ENCODE assay signal across 8 cellular contexts in genomic region chr17:75633484-75634375, GRCh38. TPM values are rescaled to one million over a fixed set of nuclear protein-coding genes. Genes with fewer than 3 reads are reported as not detected.
DNase-seq lines count a peak whose midpoint lies in the region; ATAC-seq and TF ChIP-seq lines count a peak whose summit lies in the region.

No MANE protein-coding gene starts in this region.

- H3K79me2 ChIP-seq in hepatocyte, result no peaks in the 10 kb centered on the region

- DNase-seq in GM04504 (ENCODE audit: low read depth) (peak; percentile 84), NCI-H1417 treated with DMSO at 0.1 percent for 48 hours (lab: John Stamatoyannopoulos, UW) (peak; percentile 33), T follicular helper cell (ENCODE audit: low read depth) (peak; percentile 34), body of pancreas (peak; percentile 95 to 97 (median 95)), hepatocyte (ENCODE audit: low spot score) (peak; percentile 95), retinal pigment epithelial cell (ENCODE audit: low read depth) (peak; percentile 62)

- H3K27ac ChIP-seq in body of pancreas, result peak overlapping the region; percentile 52 to 78 (median 72)
- peak overlapping the region; percentile 91 for H3K27ac ChIP-seq in hepatocyte

- ATAC-seq in body of pancreas, result peak; percentile 91
- ATAC-seq in GM18868 (IDR thresholded peaks at IDR 0.05; ENCODE audit: unreplicated experiment), result no peak
- no peak for ATAC-seq in GM18511 (IDR thresholded peaks at IDR 0.05; ENCODE audit: unreplicated experiment)

- TF ChIP-seq POLR2A in body of pancreas (IDR thresholded peaks at IDR 0.05), result no peak

- WGBS in body of pancreas, 2 donors, result 2 to 16% methylated on average over 13 to 28 of the region's 28 CpGs
- WGBS in hepatocyte (ENCODE audit: low lambda C conversion rate, missing lambda C conversion rate), result 21% methylated on average over 25 of the region's 28 CpGs

- TF ChIP-seq CTCF in body of pancreas (IDR thresholded peaks at IDR 0.05), result peak; percentile 35 to 82 (median 66)
- peak; percentile 71 for TF ChIP-seq CTCF in hepatocyte (IDR thresholded peaks at IDR 0.05; ENCODE audit: poor library complexity)
- TF ChIP-seq CTCF in retinal pigment epithelial cell (conservative IDR thresholded peaks at IDR 0.05; ENCODE audit: low read depth, low read length), result peak; percentile 69

- no peaks in the 10 kb centered on the region for H3K27me3 ChIP-seq in body of pancreas
- no peaks in the 10 kb centered on the region for H3K27me3 ChIP-seq in hepatocyte

- H3K4me2 ChIP-seq in hepatocyte, result peak overlapping the region; percentile 65

- no peak overlapping the region for H2AFZ ChIP-seq in hepatocyte

- H3K36me3 ChIP-seq in body of pancreas (replicated peaks in 1 of 2; ENCODE audit: insufficient read depth in 1 of 2, low read depth in 2 of 2) (no peaks in the 10 kb centered on the region), hepatocyte (replicated peaks; ENCODE audit: insufficient read depth, low read depth) (no peaks in the 10 kb centered on the region)

- peaks cover 25% of the 10 kb centered on the region for H3K4me1 ChIP-seq in body of pancreas
- peaks cover 21% of the 10 kb centered on the region for H3K4me1 ChIP-seq in hepatocyte (ENCODE audit: insufficient read depth)

- intact Hi-C loops in body of pancreas (cut with DNase I), result loop anchor here (2.0 kb wide), 1 partner anchor 115 kb away; no protein-coding TSS in a partner anchor

- no peak overlapping the region for H3K4me3 ChIP-seq in body of pancreas
- H3K4me3 ChIP-seq in hepatocyte, result no peak overlapping the region
- no peak overlapping the region for H3K4me3 ChIP-seq in retinal pigment epithelial cell (ENCODE audit: low read length)

- no peaks in the 10 kb centered on the region for H3K9me3 ChIP-seq in body of pancreas
- no peaks in the 10 kb centered on the region for H3K9me3 ChIP-seq in hepatocyte (ENCODE audit: low read depth)

- no peaks in the 10 kb centered on the region for H4K20me1 ChIP-seq in hepatocyte (ENCODE audit: insufficient read depth, poor library complexity, severe bottlenecking)

- H3K9me2 ChIP-seq in hepatocyte (replicated peaks; ENCODE audit: insufficient read depth), result no peaks in the 10 kb centered on the region

RNA-seq across cellular contexts. Expression of gene SMIM5, which starts 0.5 kb away (rescaled TPM):
- total RNA-seq in body of pancreas (1 to 10 TPM; 3.3 to 5.2 TPM), hepatocyte (4.1 and 4.5 TPM in 2 replicates)
- 6.8 and 7.7 TPM in 2 replicates for polyA plus RNA-seq in hepatocyte

RNA-seq across cellular contexts. Expression of gene RECQL5, which starts 33.2 kb away (rescaled TPM):
- total RNA-seq in body of pancreas (10 to 100 TPM in 1 of 2 donors, 1 to 10 TPM in 1; 8.6 to 38.6 TPM), hepatocyte (11.8 and 23.1 TPM in 2 replicates)
- 44.4 and 79.6 TPM in 2 replicates for polyA plus RNA-seq in hepatocyte

RNA-seq across cellular contexts. Expression of gene SAP30BP, which starts 33.4 kb away (rescaled TPM):
- 10 to 100 TPM; 47.2 to 73.8 TPM for total RNA-seq in body of pancreas
- 59.3 and 67.5 TPM in 2 replicates for total RNA-seq in hepatocyte
- 89.9 and 110 TPM in 2 replicates for polyA plus RNA-seq in hepatocyte

RNA-seq across cellular contexts. Expression of gene MYO15B, which starts 46.1 kb away (rescaled TPM):
- total RNA-seq in body of pancreas (100 to 1,000 TPM in 1 of 2 donors, 10 to 100 TPM in 1; 61.2 to 183 TPM), hepatocyte (99.8 and 153 TPM in 2 replicates)
- 124 and 132 TPM in 2 replicates for polyA plus RNA-seq in hepatocyte

Comparison
In these comparisons a context has a peak if more than half of its experiments do, and no peak if none do; other contexts are left out.
1. DNase-seq: peak in every context shown above with its lines; median percentile 95 in body of pancreas; 95 in hepatocyte; 84 in GM04504; 62 in retinal pigment epithelial cell; 34 in T follicular helper cell; 33 in NCI-H1417 treated with DMSO at 0.1 percent for 48 hours.